ENCODE assay signal across 28 cellular contexts in genomic region chr4:6444587-6444986, GRCh38. TPM values are rescaled to one million over a fixed set of nuclear protein-coding genes. Genes with fewer than 3 reads are reported as not detected.
"Had no signal": no experiment of that assay in that cellular context is flagged by ENCODE, and none has a peak within 500 bp of the region (broad histone marks: within the 10 kb centered on the region; RNA-seq: fewer than 3 reads in every experiment).

No MANE protein-coding gene starts in this region.

- H3K27me3 ChIP-seq: neural progenitor cell, ovary, right atrium auricular region, right lobe of liver, vagina had no signal

- H3K36me3 Mint-ChIP-seq: immature natural killer cell; naive thymus-derived CD8-positive, alpha-beta T cell; neural progenitor cell; stimulated activated memory B cell treated with anti-CD40 and anti-IgM and Interleukin-4, amounts not matched to agents 10 μg/mL and 1 μg/mL and 100 μg/mL, for 72 hours had no signal

- H3K9me3 Mint-ChIP-seq: immature natural killer cell; nephron progenitor cell; neural progenitor cell; stimulated activated memory B cell treated with anti-CD40 and anti-IgM and Interleukin-4, amounts not matched to agents 10 μg/mL and 1 μg/mL and 100 μg/mL, for 72 hours; stimulated activated naive CD8-positive, alpha-beta T cell treated with anti-CD3 and anti-CD28 coated beads, Interleukin-15, amount 100 ng/mL, for 72 hours had no signal

- H3K27ac ChIP-seq: left lung, lower lobe of right lung, neural progenitor cell, ovary, right atrium auricular region, right lobe of liver, transverse colon, upper lobe of left lung, vagina had no signal

- H3K9me3 ChIP-seq: left lung, lower lobe of right lung, ovary, right atrium auricular region, right lobe of liver, transverse colon, upper lobe of left lung, vagina had no signal

- H3K27ac Mint-ChIP-seq: immature natural killer cell; naive thymus-derived CD8-positive, alpha-beta T cell; nephron progenitor cell; neural progenitor cell; progenitor cell of endocrine pancreas; stimulated activated memory B cell treated with anti-CD40 and anti-IgM and Interleukin-4, amounts not matched to agents 10 μg/mL and 1 μg/mL and 100 μg/mL, for 72 hours; stimulated activated naive CD8-positive, alpha-beta T cell treated with anti-CD3 and anti-CD28 coated beads, Interleukin-15, amount 100 ng/mL, for 72 hours had no signal

- H3K4me3 ChIP-seq: left lung, lower lobe of right lung, neural progenitor cell, ovary, right atrium auricular region, right lobe of liver, smooth muscle cell, transverse colon, upper lobe of left lung, vagina had no signal

- H3K4me3 Mint-ChIP-seq: naive thymus-derived CD8-positive, alpha-beta T cell; nephron progenitor cell; neural progenitor cell; stimulated activated memory B cell treated with anti-CD40 and anti-IgM and Interleukin-4, amounts not matched to agents 10 μg/mL and 1 μg/mL and 100 μg/mL, for 72 hours; stimulated activated naive CD8-positive, alpha-beta T cell treated with anti-CD3 and anti-CD28 coated beads, Interleukin-15, amount 100 ng/mL, for 72 hours had no signal

- H3K4me1 ChIP-seq: left lung, lower lobe of right lung, right lobe of liver, upper lobe of left lung had no signal

- H3K36me3 ChIP-seq: left lung, lower lobe of right lung, neural progenitor cell, ovary, right atrium auricular region, right lobe of liver, transverse colon, upper lobe of left lung, vagina had no signal

- H3K4me1 Mint-ChIP-seq: stimulated activated memory B cell treated with anti-CD40 and anti-IgM and Interleukin-4, amounts not matched to agents 10 μg/mL and 1 μg/mL and 100 μg/mL, for 72 hours had no signal

- DNase-seq: immature natural killer cell; kidney; left colon; left lung; lower lobe of right lung; mammary epithelial cell; mesenchymal stem cell; nephron progenitor cell; ovary; right lobe of liver; stimulated activated CD4-positive, alpha-beta T cell treated with anti-CD3 and anti-CD28 coated beads, Interleukin-1b, Interleukin-23, amount 100 ng/mL, for 48 hours; stimulated activated CD4-positive, alpha-beta T cell treated with anti-CD3 and anti-CD28 coated beads, Interleukin-2, amount 100 ng/mL, for 48 hours; stimulated activated CD4-positive, alpha-beta T cell treated with anti-CD3 and anti-CD28 coated beads, Interleukin-4, amount 100 ng/mL, for 4 hours; stimulated activated CD8-positive, alpha-beta memory T cell treated with anti-CD3 and anti-CD28 coated beads, Interleukin-4, amount 100 ng/mL, for 48 hours; stimulated activated naive CD4-positive, alpha-beta T cell treated with Interleukin-2 at 50 U/mL for 16 hours; stimulated activated naive CD8-positive, alpha-beta T cell treated with anti-CD3 and anti-CD28 coated beads, Interleukin-15, amount 100 ng/mL, for 72 hours; substantia nigra; transverse colon; upper lobe of left lung had no signal

RNA-seq across cellular contexts. Expression of gene PPP2R2C, which starts 27.8 kb away (rescaled TPM):
- total RNA-seq: lower lobe of right lung; naive thymus-derived CD8-positive, alpha-beta T cell; pulmonary artery endothelial cell; skeletal muscle tissue had no signal
- polyA plus RNA-seq: immature natural killer cell; naive thymus-derived CD8-positive, alpha-beta T cell had no signal
